In the genomic region with DNA sequence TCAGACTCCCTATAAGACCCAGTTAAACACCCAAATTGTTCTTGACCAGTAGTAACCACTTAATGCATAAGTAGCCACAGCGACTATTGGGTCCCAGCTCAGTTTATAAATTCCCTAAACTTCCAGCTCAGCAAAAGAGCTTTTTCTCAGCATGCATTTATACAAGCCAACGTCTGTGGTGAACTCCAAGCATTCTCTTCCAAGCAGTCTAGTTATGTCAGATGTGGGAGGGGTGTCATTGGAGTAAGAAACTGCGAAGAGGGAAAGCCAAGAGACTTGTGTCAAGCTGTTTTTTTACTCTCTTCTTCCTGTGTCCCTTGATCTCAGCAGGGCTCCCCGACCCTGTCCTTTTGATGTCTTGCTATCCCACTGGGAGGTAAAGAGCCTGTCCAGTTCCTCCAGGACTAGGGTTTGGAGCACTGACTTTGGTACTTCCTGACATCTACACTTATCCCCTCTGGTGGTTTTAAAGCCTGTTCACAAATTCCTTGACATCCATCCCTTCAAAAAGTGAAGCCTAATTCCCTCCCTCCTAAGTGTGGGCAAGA, we compare ENCODE assay signal across 13 cellular contexts.
DNase-seq lines count a peak whose midpoint lies in the region; ATAC-seq and TF ChIP-seq lines count a peak whose summit lies in the region.
"Had no signal": no experiment of that assay in that cellular context is flagged by ENCODE, and none has a peak within 500 bp of the region (broad histone marks: within the 10 kb centered on the region; RNA-seq: fewer than 3 reads in every experiment).

No MANE protein-coding gene starts in this region.

- H3K27me3 Mint-ChIP-seq in MCF 10A (ENCODE audit: insufficient read depth, unreplicated experiment): no peaks in the 10 kb centered on the region

- H3K27ac ChIP-seq in breast epithelium: no peak overlapping the region
- peak overlapping the region; percentile 66 to 68 for H3K27ac ChIP-seq in thoracic aorta
- peak overlapping the region in 2 of 4 donors; percentile 51 to 53 for H3K27ac ChIP-seq in tibial nerve
- H3K27ac ChIP-seq: prostate gland had no signal

- no peak for TF ChIP-seq POLR2A in breast epithelium (IDR thresholded peaks at IDR 0.05)
- TF ChIP-seq POLR2A in tibial nerve (IDR thresholded peaks at IDR 0.05): no peak

- no peaks in the 10 kb centered on the region for H3K36me3 ChIP-seq in breast epithelium
- no peaks in the 10 kb centered on the region for H3K36me3 ChIP-seq in thoracic aorta
- no peaks in the 10 kb centered on the region for H3K36me3 ChIP-seq in tibial nerve
- H3K36me3 ChIP-seq: lower lobe of right lung had no signal

- BruUV-seq in MCF 10A (replicated peaks; lab: Mats Ljungman, UMichigan): no TSS peak

- H3K4me1 ChIP-seq in breast epithelium (no peaks in the 10 kb centered on the region), thoracic aorta (ENCODE audit: control insufficient read depth in 1 of 2, low read depth in 2 of 2) (peaks cover 28 to 51% of the 10 kb centered on the region in 2 donors), tibial nerve (no peaks in the 10 kb centered on the region)
- H3K4me1 ChIP-seq: prostate gland had no signal

- H3K9me3 ChIP-seq in breast epithelium: no peaks in the 10 kb centered on the region
- no peaks in the 10 kb centered on the region for H3K9me3 ChIP-seq in thoracic aorta
- no peaks in the 10 kb centered on the region for H3K9me3 ChIP-seq in tibial nerve
- H3K9me3 ChIP-seq: lower lobe of right lung, prostate gland had no signal

- CTCF ChIA-PET in MCF 10A (lab: Yijun Ruan, JAX): interaction anchor here (1.1 to 1.2 kb wide), 2 partner anchors 52 to 203 kb away, joined by 4 read pairs; no protein-coding TSS in a partner anchor

- TF ChIP-seq CTCF in MCF 10A (IDR thresholded peaks at IDR 0.05; ENCODE audit: unreplicated experiment): no peak
- no peak for TF ChIP-seq CTCF in breast epithelium (IDR thresholded peaks at IDR 0.05)
- no peak for TF ChIP-seq CTCF in astrocyte of the spinal cord (IDR thresholded peaks at IDR 0.05; ENCODE audit: low read depth, low read length)
- TF ChIP-seq CTCF in thoracic aorta (IDR thresholded peaks at IDR 0.05): no peak
- no peak for TF ChIP-seq CTCF in tibial nerve (IDR thresholded peaks at IDR 0.05)

- H3K9me3 Mint-ChIP-seq in MCF 10A (ENCODE audit: unreplicated experiment): peaks cover 9% of the 10 kb centered on the region

- no peaks in the 10 kb centered on the region for H3K27me3 ChIP-seq in breast epithelium
- H3K27me3 ChIP-seq in thoracic aorta (replicated peaks; ENCODE audit: insufficient read depth): no peaks in the 10 kb centered on the region
- H3K27me3 ChIP-seq in tibial nerve: no peaks in the 10 kb centered on the region

- intact Hi-C loops in MCF 10A (cut with micrococcal nuclease) (no loop called here), breast epithelium (cut with DNase I; ENCODE audit: low total_unique reads) (no loop called here)

- POLR2A ChIA-PET in MCF 10A (lab: Yijun Ruan, JAX): no interaction called here

- H3K27ac Mint-ChIP-seq in MCF 10A (ENCODE audit: low read depth, unreplicated experiment): peak overlapping the region; percentile 57

- ATAC-seq in thoracic aorta (ENCODE audit: insufficient number of reproducible peaks, low FRiP score, low read depth) (no peak), HG02840 (IDR thresholded peaks at IDR 0.05; ENCODE audit: low FRiP score, unreplicated experiment) (no peak)

- WGBS in tibial nerve, 2 donors: 27 to 33% methylated on average over 4 of the region's 4 CpGs

- H3K4me3 Mint-ChIP-seq in MCF 10A (ENCODE audit: unreplicated experiment): no peak overlapping the region

- no peak for DNase-seq in MCF 10A (ENCODE audit: unreplicated experiment)
- no peak for DNase-seq in breast epithelium (ENCODE audit: low spot score in 2 of 2)
- peak; percentile 84 for DNase-seq in astrocyte of the spinal cord (ENCODE audit: low read depth, low spot score)
- DNase-seq in iPS DF 19.7 (ENCODE audit: low read depth, low spot score): peak; percentile 48
- DNase-seq in thoracic aorta (ENCODE audit: low spot score): no peak
- DNase-seq in activated CD4-positive, alpha-beta T cell treated with anti-CD3 and anti-CD28 coated beads, Interleukin-2, amount 50 U/mL, for 48 hours: no peak
- no peak for DNase-seq in tibial nerve (ENCODE audit: low spot score in 2 of 2)
- DNase-seq: 8988T, Karpas-422, lower lobe of right lung, NCI-H2227 treated with DMSO at 0.1 percent for 48 hours had no signal

- no peak overlapping the region for H3K4me3 ChIP-seq in breast epithelium
- H3K4me3 ChIP-seq in astrocyte of the spinal cord (ENCODE audit: low read depth, low read length): no peak overlapping the region
- H3K4me3 ChIP-seq in thoracic aorta: no peak overlapping the region
- H3K4me3 ChIP-seq in tibial nerve: no peak overlapping the region
- H3K4me3 ChIP-seq: lower lobe of right lung, prostate gland had no signal

- in situ Hi-C loops in astrocyte of the spinal cord (cut with HindIII; ENCODE audit: low sequenced_read_pairs): no loop called here

- H3K4me1 Mint-ChIP-seq in MCF 10A (ENCODE audit: insufficient read depth, unreplicated experiment): peaks cover 32% of the 10 kb centered on the region

- no peak for TF ChIP-seq EP300 in tibial nerve (IDR thresholded peaks at IDR 0.05)

- no peaks in the 10 kb centered on the region for H3K36me3 Mint-ChIP-seq in MCF 10A (ENCODE audit: insufficient read depth, unreplicated experiment)

Comparison
In these comparisons a context has a peak if more than half of its experiments do, and no peak if none do; other contexts are left out.
1. DNase-seq: peak in astrocyte of the spinal cord (single experiment) and iPS DF 19.7 (single experiment); none in MCF 10A (single experiment), breast epithelium (0 of 2), thoracic aorta (single experiment), activated CD4-positive, alpha-beta T cell treated with anti-CD3 and anti-CD28 coated beads, Interleukin-2, amount 50 U/mL, for 48 hours (0 of 2) and tibial nerve (0 of 2).
2. H3K27ac ChIP-seq: peak in thoracic aorta (2 of 2); none in breast epithelium (0 of 2).